ENCODE assay signal across 8 cellular contexts in genomic region chr1:155744711-155745283, GRCh38. TPM values are rescaled to one million over a fixed set of nuclear protein-coding genes. Genes with fewer than 3 reads are reported as not detected.
DNase-seq lines count a peak whose midpoint lies in the region; ATAC-seq, FAIRE-seq and TF ChIP-seq lines count a peak whose summit lies in the region.

No MANE protein-coding gene starts in this region.

- no peak for FAIRE-seq in bronchial epithelial cell (lab: Jason Lieb, UNC)

- peak overlapping the region; percentile 61 for H3K9ac ChIP-seq in mucosa of stomach (ENCODE audit: low read length)

- no peaks in the 10 kb centered on the region for H3K27me3 ChIP-seq in HL-60 (ENCODE audit: insufficient read depth, poor library complexity, severe bottlenecking)
- no peaks in the 10 kb centered on the region for H3K27me3 ChIP-seq in bronchial epithelial cell (ENCODE audit: control insufficient read depth, insufficient read depth, low read length)
- no peaks in the 10 kb centered on the region for H3K27me3 ChIP-seq in mucosa of stomach (ENCODE audit: control insufficient read depth, insufficient read depth, low read length)

- ATAC-seq in GM18909 (IDR thresholded peaks at IDR 0.05; ENCODE audit: poor library complexity, unreplicated experiment): no peak
- ATAC-seq in HG03159 (IDR thresholded peaks at IDR 0.05; ENCODE audit: unreplicated experiment): no peak

- intact Hi-C loops in head of caudate nucleus (cut with DNase I): no loop called here

- H3K27ac ChIP-seq in 22Rv1 (peak overlapping the region; percentile 83), HL-60 (replicated peaks) (peak overlapping the region; percentile 64)

- H3K4me1 ChIP-seq in mucosa of stomach (ENCODE audit: control insufficient read depth, insufficient read depth, low read length): no peaks in the 10 kb centered on the region

- TF ChIP-seq CTCF in 22Rv1 (IDR thresholded peaks at IDR 0.05) (no peak), HL-60 (IDR thresholded peaks at IDR 0.05; ENCODE audit: insufficient read depth, low read length) (no peak), bronchial epithelial cell (IDR thresholded peaks at IDR 0.05; ENCODE audit: insufficient read depth, low read length, severe bottlenecking) (no peak)

- DNase-seq in HL-60 (ENCODE audit: low read depth in 1 of 2, low spot score in 1 of 2) (no peak), bronchial epithelial cell (ENCODE audit: low read depth) (no peak), NCI-H345 (lab: John Stamatoyannopoulos, UW) (no peak), head of caudate nucleus (no peak)

- peaks cover 3% of the 10 kb centered on the region for H3K36me3 ChIP-seq in bronchial epithelial cell (ENCODE audit: control insufficient read depth, insufficient read depth, low read length)
- no peaks in the 10 kb centered on the region for H3K36me3 ChIP-seq in mucosa of stomach (ENCODE audit: control insufficient read depth, insufficient read depth, low read length)

- H3K4me3 ChIP-seq in HL-60 (replicated peaks; ENCODE audit: insufficient read depth, low read length) (peak overlapping the region; percentile 44), bronchial epithelial cell (ENCODE audit: low read depth, low read length) (peak overlapping the region; percentile 77), mucosa of stomach (ENCODE audit: low read length) (peak overlapping the region; percentile 78)

- H3K9me3 ChIP-seq in mucosa of stomach (ENCODE audit: control insufficient read depth, low read length): no peaks in the 10 kb centered on the region

RNA-seq across cellular contexts. Expression of gene DAP3, which starts 55.9 kb away (rescaled TPM):
- total RNA-seq in bronchial epithelial cell: 53.6 and 71.1 TPM in 2 replicates

RNA-seq across cellular contexts. Expression of gene YY1AP1, which starts 56.2 kb away (rescaled TPM):
- total RNA-seq in bronchial epithelial cell: 24.0 and 36.6 TPM in 2 replicates
